8 cellular contexts compared by ENCODE assay signal in the genomic region with DNA sequence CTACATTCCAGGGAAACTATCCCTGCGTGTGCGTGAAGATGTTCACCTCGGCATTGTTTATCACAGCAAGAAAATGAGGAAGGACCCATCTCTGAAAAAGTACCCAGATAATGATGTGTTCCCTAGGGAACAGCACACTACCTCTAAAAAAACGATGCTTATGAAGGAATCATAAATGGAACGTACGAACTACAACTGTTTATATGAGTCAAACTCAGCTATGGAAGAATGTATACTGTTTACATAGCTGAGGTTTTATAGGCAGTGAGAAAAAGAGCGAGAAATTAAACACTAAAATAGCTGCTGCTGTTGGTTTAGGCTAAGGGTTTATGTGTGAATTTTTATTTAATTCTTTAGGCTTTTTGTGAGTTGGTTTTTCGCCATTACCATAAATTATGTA. TPM values are rescaled to one million over a fixed set of nuclear protein-coding genes. Genes with fewer than 3 reads are reported as not detected.
DNase-seq lines count a peak whose midpoint lies in the region; ATAC-seq and TF ChIP-seq lines count a peak whose summit lies in the region.

No MANE protein-coding gene starts in this region.

- no peaks in the 10 kb centered on the region for H3K9me3 Mint-ChIP-seq in activated CD4-positive, alpha-beta T cell treated with anti-CD3 and anti-CD28 coated beads for 36 hours (ENCODE audit: low read depth)

- H3K4me3 ChIP-seq in esophagus muscularis mucosa (no peak overlapping the region), smooth muscle cell (no peak overlapping the region)

- no peaks in the 10 kb centered on the region for H3K27me3 Mint-ChIP-seq in activated CD4-positive, alpha-beta T cell treated with anti-CD3 and anti-CD28 coated beads for 36 hours

- POLR2A ChIA-PET in activated CD4-positive, alpha-beta T cell treated with anti-CD3 and anti-CD28 coated beads for 36 hours (lab: Charles Lee), result interaction anchor here (0.6 to 1.2 kb wide), 3 partner anchors 119 to 182 kb away, joined by 4 read pairs; no protein-coding TSS in a partner anchor
- POLR2A ChIA-PET in RWPE1 (lab: Yijun Ruan, JAX; ENCODE audit: low non-redundant PET), result no interaction called here

- H3K27ac Mint-ChIP-seq in activated CD4-positive, alpha-beta T cell treated with anti-CD3 and anti-CD28 coated beads for 36 hours, result peak overlapping the region; percentile 67

- H2AFZ ChIP-seq in smooth muscle cell (ENCODE audit: low read depth), result no peak overlapping the region

- WGBS in esophagus muscularis mucosa, result 48% methylated on average over 8 of the region's 8 CpGs
- 55% methylated on average over 8 of the region's 8 CpGs for WGBS in smooth muscle cell (ENCODE audit: low lambda C conversion rate)

- no peak overlapping the region for H3K4me2 ChIP-seq in smooth muscle cell

- CTCF ChIA-PET in activated CD4-positive, alpha-beta T cell treated with anti-CD3 and anti-CD28 coated beads for 36 hours (lab: Charles Lee), result interaction anchor here (0.6 to 6.8 kb wide), 23 partner anchors 10 to 1254 kb away, joined by 3 to 71 read pairs (median 6); partner anchors contain the start of gene MYH9
- CTCF ChIA-PET in RWPE1 (lab: Yijun Ruan, JAX), result interaction anchor here (0.6 to 1.6 kb wide), 2 partner anchors 9 to 169 kb away, joined by 3 to 8 read pairs; no protein-coding TSS in a partner anchor

- no peak for TF ChIP-seq POLR2A in esophagus muscularis mucosa (IDR thresholded peaks at IDR 0.05; ENCODE audit: low read depth)

- H3K79me2 ChIP-seq in smooth muscle cell (ENCODE audit: low read depth), result peaks cover 55% of the 10 kb centered on the region

- peaks cover 7% of the 10 kb centered on the region for H3K4me1 Mint-ChIP-seq in activated CD4-positive, alpha-beta T cell treated with anti-CD3 and anti-CD28 coated beads for 36 hours

- intact Hi-C loops in activated CD4-positive, alpha-beta T cell treated with anti-CD3 and anti-CD28 coated beads for 36 hours (cut with DNase I, micrococcal nuclease), result loop anchor here (1.0 kb wide), 3 partner anchors 84 to 184 kb away; no protein-coding TSS in a partner anchor
- intact Hi-C loops in esophagus muscularis mucosa (cut with DNase I), result loop anchor here (2.0 kb wide), 1 partner anchor 169 kb away; no protein-coding TSS in a partner anchor

- H3K27ac ChIP-seq in RWPE1 (peak overlapping the region; percentile 69), esophagus muscularis mucosa (replicated peaks in 1 of 4) (peak overlapping the region; percentile 78 to 89 (median 84)), smooth muscle cell (ENCODE audit: low read depth) (peak overlapping the region; percentile 67)

- peaks cover 0 to 65% (median 56%) of the 10 kb centered on the region in 4 donors for H3K4me1 ChIP-seq in esophagus muscularis mucosa
- H3K4me1 ChIP-seq in smooth muscle cell (ENCODE audit: low read depth), result no peaks in the 10 kb centered on the region

- TF ChIP-seq CTCF in RWPE1 (conservative IDR thresholded peaks at IDR 0.05; ENCODE audit: low read depth) (no peak), esophagus muscularis mucosa (IDR thresholded peaks at IDR 0.05) (no peak), smooth muscle cell (IDR thresholded peaks at IDR 0.05; ENCODE audit: borderline replicate concordance, insufficient read depth, poor library complexity, severe bottlenecking) (no peak)

- peaks cover 85% of the 10 kb centered on the region for H3K36me3 Mint-ChIP-seq in activated CD4-positive, alpha-beta T cell treated with anti-CD3 and anti-CD28 coated beads for 36 hours (ENCODE audit: low read depth)

- H3K36me3 ChIP-seq in esophagus muscularis mucosa (peaks cover 97 to 100% (median 99%) of the 10 kb centered on the region in 4 donors), smooth muscle cell (ENCODE audit: low read depth) (peaks cover 25% of the 10 kb centered on the region)

- no peak for ATAC-seq in activated CD4-positive, alpha-beta T cell treated with anti-CD3 and anti-CD28 coated beads for 36 hours
- no peak for ATAC-seq in HG03521 (IDR thresholded peaks at IDR 0.05; ENCODE audit: unreplicated experiment)
- ATAC-seq in activated CD4-positive, CD25-positive, alpha-beta regulatory T cell treated with anti-CD3 and anti-CD28 coated beads, Interleukin-2, amount 50 U/mL, for 24 hours, result no peak

- H3K9me3 ChIP-seq in esophagus muscularis mucosa, result no peaks in the 10 kb centered on the region
- no peaks in the 10 kb centered on the region for H3K9me3 ChIP-seq in smooth muscle cell (replicated peaks; ENCODE audit: low read depth)

- no peak for TF ChIP-seq EP300 in esophagus muscularis mucosa (IDR thresholded peaks at IDR 0.05)

- H4K20me1 ChIP-seq in smooth muscle cell (ENCODE audit: low read depth), result peaks cover 96% of the 10 kb centered on the region

- DNase-seq in activated CD4-positive, alpha-beta T cell treated with anti-CD3 and anti-CD28 coated beads for 36 hours, result no peak
- DNase-seq in activated CD4-positive, alpha-beta T cell treated with anti-CD3 and anti-CD28 coated beads, Interleukin-2, amount 50 U/mL, for 4 hours, result no peak
- DNase-seq in RWPE1 (ENCODE audit: low spot score), result no peak
- no peak for DNase-seq in esophagus muscularis mucosa (ENCODE audit: extremely low spot score)
- DNase-seq in smooth muscle cell (lab: John Stamatoyannopoulos, UW; ENCODE audit: unreplicated experiment), result no peak
- DNase-seq in activated gamma-delta T cell treated with Interleukin-2 at 50 U/mL for 16 hours, result no peak

- H3K27me3 ChIP-seq in esophagus muscularis mucosa (no peaks in the 10 kb centered on the region), smooth muscle cell (ENCODE audit: low read depth) (no peaks in the 10 kb centered on the region)

- H3K9ac ChIP-seq in smooth muscle cell (ENCODE audit: low read depth), result no peak overlapping the region

- no peak overlapping the region for H3K4me3 Mint-ChIP-seq in activated CD4-positive, alpha-beta T cell treated with anti-CD3 and anti-CD28 coated beads for 36 hours

- H3F3A ChIP-seq in smooth muscle cell (ENCODE audit: low read depth), result peaks cover 64% of the 10 kb centered on the region

RNA-seq across cellular contexts. Expression of gene APOL1, which starts 48.9 kb away (rescaled TPM):
- total RNA-seq in activated CD4-positive, alpha-beta T cell treated with anti-CD3 and anti-CD28 coated beads for 36 hours, result 10 to 100 TPM; 32.0 to 37.2 TPM
- 10 to 100 TPM; 19.0 to 48.8 (median 28.0) TPM for total RNA-seq in esophagus muscularis mucosa
- total RNA-seq in smooth muscle cell, result not detected in 2 replicates
- polyA plus RNA-seq in smooth muscle cell, result 0.62 and 4.9 TPM in 2 replicates

Comparison
In these comparisons a context has a peak if more than half of its experiments do, and no peak if none do; other contexts are left out.
1. RNA of gene APOL1, which starts 48.9 kb away (total RNA-seq): 32.0 to 37.2 TPM in activated CD4-positive, alpha-beta T cell treated with anti-CD3 and anti-CD28 coated beads for 36 hours and 19.0 to 48.8 TPM in esophagus muscularis mucosa; not detected in smooth muscle cell; every median in the first group is over 10 times any median in the second.
2. Peak in every context shown above with its lines, with median percentiles within 50 percentile points of each other: H3K27ac ChIP-seq.